In genomic region chr4:26839534-26839951, GRCh38 we compare ENCODE assay signal across 16 cellular contexts. TPM values are rescaled to one million over a fixed set of nuclear protein-coding genes. Genes with fewer than 3 reads are reported as not detected.
DNase-seq lines count a peak whose midpoint lies in the region; ATAC-seq, FAIRE-seq and TF ChIP-seq lines count a peak whose summit lies in the region.
"Had no signal": no experiment of that assay in that cellular context is flagged by ENCODE, and none has a peak within 500 bp of the region (broad histone marks: within the 10 kb centered on the region; RNA-seq: fewer than 3 reads in every experiment).

No MANE protein-coding gene starts in this region.

- H3K4me1 Mint-ChIP-seq in T-helper 17 cell = peaks cover 5% of the 10 kb centered on the region
- H3K4me1 Mint-ChIP-seq in activated T-cell treated with anti-CD3 and anti-CD28 coated beads, Interleukin-2, amount 50 U/mL, for 24 hours (ENCODE audit: low read depth) = peaks cover 9% of the 10 kb centered on the region

- H4K91ac ChIP-seq in mesenchymal stem cell (ENCODE audit: low read length) = peak overlapping the region; percentile 70

- H3K4me1 ChIP-seq in K562 (replicated peaks in 1 of 2; ENCODE audit: control insufficient read depth in 2 of 2, insufficient read depth in 2 of 2, low read length in 2 of 2) (no peaks in the 10 kb centered on the region; a peak in 2 of 5 replicates), mesenchymal stem cell (ENCODE audit: control insufficient read depth, insufficient read depth, low read depth, low read length) (peaks cover 2% of the 10 kb centered on the region)

- TF ChIP-seq POLR2A in K562 (conservative IDR thresholded peaks at IDR 0.05) = no peak

- H2AFZ ChIP-seq in K562 (ENCODE audit: low read depth, low read length) (no peak overlapping the region), mesenchymal stem cell (ENCODE audit: low read depth, low read length) (no peak overlapping the region)

- no peak for TF ChIP-seq RAD21 in K562 (CRISPR knock-in tag; conservative IDR thresholded peaks at IDR 0.05 in 1 of 2, IDR thresholded peaks at IDR 0.05 in 1 of 2)

- H3K27ac ChIP-seq in K562 (ENCODE audit: extremely low read depth, low read depth, low read length) (no peak overlapping the region), mesenchymal stem cell (ENCODE audit: low read length, poor library complexity, severe bottlenecking) (no peak overlapping the region)
- H3K27ac ChIP-seq: esophagus muscularis mucosa, thoracic aorta had no signal

- H2AK5ac ChIP-seq in mesenchymal stem cell (ENCODE audit: low read length, severe bottlenecking) = no peak overlapping the region

- ATAC-seq in K562 = no peak; the same call in 1 of the 3 replicates
- no peak for ATAC-seq in T-helper 17 cell
- no peak for ATAC-seq in GM21723 (IDR thresholded peaks at IDR 0.05; ENCODE audit: unreplicated experiment)
- ATAC-seq: natural killer cell, T-cell had no signal

- H3K9me3 ChIP-seq in K562 (replicated peaks; ENCODE audit: control insufficient read depth, insufficient read depth, low read depth, low read length) (no peaks in the 10 kb centered on the region), mesenchymal stem cell (ENCODE audit: control insufficient read depth, low read length) (no peaks in the 10 kb centered on the region), T-helper 17 cell (ENCODE audit: control insufficient read depth, low read length, poor library complexity, severe bottlenecking) (no peaks in the 10 kb centered on the region)
- H3K9me3 ChIP-seq: esophagus muscularis mucosa, MG63, thoracic aorta had no signal

- no peak for TF ChIP-seq CTCF in K562 (IDR thresholded peaks at IDR 0.05 in 2 of 3, conservative IDR thresholded peaks at IDR 0.05 in 1 of 3; ENCODE audit: insufficient read depth in 2 of 3, low read depth in 1 of 3, low read length in 3 of 3)

- no peak overlapping the region for H2BK15ac ChIP-seq in mesenchymal stem cell (ENCODE audit: low read depth, poor library complexity, severe bottlenecking)

- in situ Hi-C loops in K562 (cut with MboI) = no loop called here

- POLR2A ChIA-PET in K562 (lab: Yijun Ruan, JAX) = interaction anchor here (0.6 to 0.7 kb wide), 2 partner anchors 12 to 42 kb away, joined by 3 read pairs; no protein-coding TSS in a partner anchor

- H3K27ac Mint-ChIP-seq in T-helper 17 cell = no peak overlapping the region
- H3K27ac Mint-ChIP-seq in activated T-cell treated with anti-CD3 and anti-CD28 coated beads, Interleukin-2, amount 50 U/mL, for 24 hours = no peak overlapping the region
- H3K27ac Mint-ChIP-seq: natural killer cell had no signal

- peak overlapping the region in 1 of 2 experiments; percentile 38 for H3K4ac ChIP-seq in mesenchymal stem cell (ENCODE audit: low read depth in 1 of 2, low read length in 2 of 2)

- H3K4me3 ChIP-seq in K562 (no peak overlapping the region), mesenchymal stem cell (ENCODE audit: insufficient read depth in 1 of 2, low read depth in 1 of 2, low read length in 2 of 2) (peak overlapping the region in 1 of 2 experiments; percentile 5)
- H3K4me3 ChIP-seq: esophagus muscularis mucosa, MG63, thoracic aorta had no signal

- no peaks in the 10 kb centered on the region for H4K20me1 ChIP-seq in K562 (replicated peaks; ENCODE audit: control insufficient read depth, insufficient read depth, low read length)

- no peaks in the 10 kb centered on the region for H3K36me3 Mint-ChIP-seq in T-helper 17 cell (ENCODE audit: low read depth)
- no peaks in the 10 kb centered on the region for H3K36me3 Mint-ChIP-seq in activated T-cell treated with anti-CD3 and anti-CD28 coated beads, Interleukin-2, amount 50 U/mL, for 24 hours (ENCODE audit: low read depth)
- H3K36me3 Mint-ChIP-seq: natural killer cell had no signal

- no peaks in the 10 kb centered on the region for H3K79me2 ChIP-seq in K562 (ENCODE audit: control insufficient read depth, insufficient read depth, low read length)

- TF ChIP-seq EP300 in K562 (IDR thresholded peaks at IDR 0.05; ENCODE audit: low read length) = no peak

- H3K36me3 ChIP-seq in K562 (ENCODE audit: control insufficient read depth, insufficient read depth, low read length) = no peaks in the 10 kb centered on the region
- H3K36me3 ChIP-seq in mesenchymal stem cell (ENCODE audit: control insufficient read depth in 1 of 2, insufficient read depth in 2 of 2, low read depth in 1 of 2, low read length in 2 of 2) = no peaks in the 10 kb centered on the region
- H3K36me3 ChIP-seq: esophagus muscularis mucosa, MG63, thoracic aorta had no signal

- no peak overlapping the region for H3K4me3 Mint-ChIP-seq in T-helper 17 cell
- H3K4me3 Mint-ChIP-seq in activated T-cell treated with anti-CD3 and anti-CD28 coated beads, Interleukin-2, amount 50 U/mL, for 24 hours = no peak overlapping the region
- H3K4me3 Mint-ChIP-seq: natural killer cell, T-cell had no signal

- FAIRE-seq in K562 (lab: Jason Lieb, UNC) = peak; percentile 32
- FAIRE-seq: keratinocyte had no signal

- H3K9ac ChIP-seq in K562 (ENCODE audit: insufficient read depth in 1 of 2, low read depth in 2 of 2, low read length in 2 of 2) (no peak overlapping the region), mesenchymal stem cell (ENCODE audit: low read length) (peak overlapping the region; percentile 23)

- no peak overlapping the region for H3K14ac ChIP-seq in mesenchymal stem cell (ENCODE audit: low read length in 2 of 2)

- peaks cover 2% of the 10 kb centered on the region for H3K9me3 Mint-ChIP-seq in activated T-cell treated with anti-CD3 and anti-CD28 coated beads, Interleukin-2, amount 50 U/mL, for 24 hours
- H3K9me3 Mint-ChIP-seq: natural killer cell, T-cell had no signal

- H3K4me2 ChIP-seq in K562 (ENCODE audit: insufficient read depth, low read length) = no peak overlapping the region
- no peak overlapping the region for H3K4me2 ChIP-seq in mesenchymal stem cell (ENCODE audit: low read length, poor library complexity, severe bottlenecking)

- H2BK5ac ChIP-seq in mesenchymal stem cell (ENCODE audit: low read depth, low read length, poor library complexity, severe bottlenecking) = no peak overlapping the region

- no peaks in the 10 kb centered on the region for H3K9me1 ChIP-seq in K562 (ENCODE audit: control insufficient read depth, insufficient read depth, low read length)

- no peak overlapping the region for H3K18ac ChIP-seq in mesenchymal stem cell (ENCODE audit: low read depth in 1 of 2, low read length in 2 of 2)

- H2BK12ac ChIP-seq in mesenchymal stem cell (ENCODE audit: low read length in 2 of 2) = no peak overlapping the region

- WGBS in K562 (ENCODE audit: insufficient coverage, low coverage, missing lambda C conversion rate) = 13% methylated on average over 5 of the region's 5 CpGs
- 83% methylated on average over 5 of the region's 5 CpGs for WGBS in mesenchymal stem cell

- no peaks in the 10 kb centered on the region for H3K27me3 Mint-ChIP-seq in T-helper 17 cell
- H3K27me3 Mint-ChIP-seq in activated T-cell treated with anti-CD3 and anti-CD28 coated beads, Interleukin-2, amount 50 U/mL, for 24 hours = no peaks in the 10 kb centered on the region
- H3K27me3 Mint-ChIP-seq: T-cell had no signal

- no TSS peak for BruUV-seq in K562 (replicated peaks; lab: Mats Ljungman, UMichigan)

- no peaks in the 10 kb centered on the region; a peak in 2 of 5 replicates for H3K27me3 ChIP-seq in K562 (ENCODE audit: control insufficient read depth in 2 of 2, insufficient read depth in 2 of 2, low read length in 2 of 2)
- no peaks in the 10 kb centered on the region for H3K27me3 ChIP-seq in mesenchymal stem cell (ENCODE audit: control insufficient read depth in 1 of 2, insufficient read depth in 1 of 2, low read length in 2 of 2)
- H3K27me3 ChIP-seq: esophagus muscularis mucosa, MG63 had no signal

- no peak overlapping the region for H3K23ac ChIP-seq in mesenchymal stem cell (ENCODE audit: low read length in 2 of 2)

- CTCF ChIA-PET in K562 (lab: Yijun Ruan, JAX; ENCODE audit: low intra/inter-chr PET ratio) = no interaction called here

- no peaks in the 10 kb centered on the region for H3K79me1 ChIP-seq in mesenchymal stem cell (replicated peaks; ENCODE audit: low read length, poor library complexity, severe bottlenecking)

- H2BK120ac ChIP-seq in mesenchymal stem cell (ENCODE audit: low read depth, low read length) = no peak overlapping the region

- H4K8ac ChIP-seq in mesenchymal stem cell (ENCODE audit: low read length) = peak overlapping the region; percentile 73

- DNase-seq in EH (ENCODE audit: low read depth) (peak; percentile 76), NCI-H1694 (lab: John Stamatoyannopoulos, UW) (peak; percentile 89), K562 (ENCODE audit: extremely low read depth in 1 of 4, low spot score in 3 of 4) (peak in 1 of 4 experiments; percentile 18), mesenchymal stem cell (peak; percentile 8), T-helper 17 cell (no peak)
- no peak for DNase-seq in activated T-cell treated with anti-CD3 and anti-CD28 coated beads, Interleukin-2, amount 50 U/mL, for 24 hours
- DNase-seq in effector CD8-positive, alpha-beta T cell (lab: John Stamatoyannopoulos, UW) = no peak
- DNase-seq: activated CD4-positive, alpha-beta T cell treated with anti-CD3 and anti-CD28 coated beads, Interleukin-2, amount 50 U/mL, for 48 hours; activated effector memory CD4-positive, alpha-beta T cell treated with anti-CD3 and anti-CD28 coated beads, Interleukin-2, amount 50 U/mL, for 16 hours; MG63; natural killer cell; T-cell had no signal

- intact Hi-C loops in K562 (cut with micrococcal nuclease) = no loop called here

TF ChIP-seq in K562, 482 proteins besides CTCF, POLR2A, EP300 and RAD21 (continues in another document):
- TF ChIP-seq ZNF384 (IDR thresholded peaks at IDR 0.05; ENCODE audit: low read depth, low read length) = peak; percentile 73

RNA-seq across cellular contexts. Expression of gene STIM2, which starts 21.1 kb away (rescaled TPM):
- total RNA-seq in K562 (2011; cell fraction: chromatin; rRNA removed; ENCODE audit: low replicate concordance) = 20.8 and 31.2 TPM in 2 replicates
- 19.7 and 25.0 TPM in 2 replicates for total RNA-seq in K562 (2011; cell fraction: nucleolus; rRNA removed)
- 29.2 and 44.9 TPM in 2 replicates for total RNA-seq in K562 (2011; cell fraction: nucleoplasm; rRNA removed)
- 12.8 and 13.3 TPM in 2 replicates for total RNA-seq in K562 (2014; rRNA removed)
- total RNA-seq in K562 (2014; rRNA removed; fragmentation: Illumina TruSeq; extraction: Trizol) = 13.8 and 15.4 TPM in 2 replicates
- 17.6 and 21.8 TPM in 2 replicates for total RNA-seq in K562 (2015; rRNA removed; fragmentation: Illumina TruSeq; extraction: Trizol)
- 25.7 and 26.8 TPM in 2 replicates for total RNA-seq in K562 (2021)
- 20.4 and 25.6 TPM in 2 replicates for polyA plus RNA-seq in K562 (2011; rRNA removed)
- polyA plus RNA-seq in K562 (2011; cell fraction: cytosol; rRNA removed) = 15.5 and 16.3 TPM in 2 replicates
- polyA plus RNA-seq in K562 (2011; cell fraction: nucleus; rRNA removed) = 77.9 and 90.8 TPM in 2 replicates
- polyA plus RNA-seq in K562 (2012) = 18.2 and 24.6 TPM in 2 replicates
- 11.3 and 14.8 TPM in 2 replicates for polyA plus RNA-seq in K562 (2014; fragmentation: Illumina TruSeq; extraction: Trizol)
- 10 to 100 TPM in 1 of 2 experiments, 1 to 10 TPM in 1; 7.2 to 12.6 TPM for polyA plus RNA-seq in K562 (2014; fragmentation: Nextera tagmentation; extraction: Ambion mirVana)
- polyA plus RNA-seq in K562 (2014; rRNA removed) = 16.7 TPM in 2 replicates
- polyA minus RNA-seq in K562 (2011; rRNA and poly(A)+ RNA removed) = 15.1 and 23.5 TPM in 2 replicates
- polyA minus RNA-seq in K562 (2011; cell fraction: cytosol; rRNA and poly(A)+ RNA removed) = 5.2 and 6.7 TPM in 2 replicates
- 22.5 and 32.1 TPM in 2 replicates for polyA minus RNA-seq in K562 (2011; cell fraction: nucleus; rRNA and poly(A)+ RNA removed)
- 22.3 TPM for polyA plus RNA-seq in mesenchymal stem cell (2013, experiment 1 of 2)
- 20.4 TPM for polyA plus RNA-seq in mesenchymal stem cell (2013, experiment 2 of 2)
- total RNA-seq in T-helper 17 cell = 10 to 100 TPM; 70.1 to 73.4 TPM

Comparison
In these comparisons a context has a peak if more than half of its experiments do, and no peak if none do; other contexts are left out.
1. DNase-seq: peak in EH (single experiment), NCI-H1694 (single experiment) and mesenchymal stem cell (single experiment); none in T-helper 17 cell (0 of 3), activated T-cell treated with anti-CD3 and anti-CD28 coated beads, Interleukin-2, amount 50 U/mL, for 24 hours (single experiment) and effector CD8-positive, alpha-beta T cell (single experiment).